ENCODE assay signal across 23 cellular contexts in the genomic region with DNA sequence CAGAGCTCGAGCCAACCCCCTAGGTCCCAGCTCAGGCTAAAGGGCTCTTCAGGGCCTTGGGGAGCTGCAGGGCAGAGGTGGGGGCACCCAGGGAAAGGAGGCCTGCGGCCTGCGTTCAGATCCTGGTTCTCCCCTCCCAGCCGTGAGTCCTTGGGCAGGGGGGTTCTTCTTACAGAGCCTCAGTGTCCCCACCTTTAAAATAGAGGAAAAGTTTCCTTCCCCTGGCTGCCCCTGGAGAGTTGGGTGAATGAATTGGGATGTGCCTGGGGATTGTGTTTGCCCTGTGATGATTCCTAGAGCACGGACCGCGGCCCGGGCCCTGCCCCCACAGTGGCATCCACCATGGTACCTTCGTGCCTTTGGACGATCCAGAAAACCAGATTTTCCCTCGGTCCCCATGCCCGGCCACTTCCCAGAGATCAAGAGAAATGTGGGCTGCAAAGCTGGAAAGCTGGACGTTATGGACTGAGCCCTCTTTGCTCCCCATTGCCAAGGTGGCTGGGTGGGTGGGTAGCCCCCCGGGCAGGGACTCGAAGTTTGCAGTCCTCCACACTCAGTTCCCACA. TPM values are rescaled to one million over a fixed set of nuclear protein-coding genes. Genes with fewer than 3 reads are reported as not detected.
"Had no signal": no experiment of that assay in that cellular context is flagged by ENCODE, and none has a peak within 500 bp of the region (broad histone marks: within the 10 kb centered on the region; RNA-seq: fewer than 3 reads in every experiment).

No MANE protein-coding gene starts in this region.

- H3K27ac ChIP-seq: parathyroid adenoma, WERI-Rb-1 had no signal

- FAIRE-seq: astrocyte had no signal

- H3K79me2 ChIP-seq: parathyroid adenoma had no signal

- H3K27me3 ChIP-seq: adrenal gland, breast epithelium, tibial nerve had no signal

- H3K9me3 ChIP-seq: adrenal gland, breast epithelium, tibial nerve had no signal

- H3K36me3 ChIP-seq: adrenal gland, breast epithelium, tibial nerve, WERI-Rb-1 had no signal

- H3K4me3 ChIP-seq: adrenal gland, breast epithelium, tibial nerve had no signal

- DNase-seq: activated CD4-positive, alpha-beta T cell treated with anti-CD3 and anti-CD28 coated beads for 1 hour; activated CD8-positive, alpha-beta memory T cell treated with anti-CD3 and anti-CD28 coated beads for 24 hours; activated CD8-positive, alpha-beta memory T cell treated with anti-CD3 and anti-CD28 coated beads, Interleukin-2, amount 50 U/mL, for 48 hours; activated gamma-delta T cell; activated T-cell treated with anti-CD3 and anti-CD28 coated beads, Interleukin-2, amount 50 U/mL, for 48 hours; cerebellar nuclear complex; effector CD8-positive, alpha-beta T cell; hippocampal formation; islet precursor cell; mammary epithelial cell; naive B cell; stimulated activated CD4-positive, alpha-beta T cell treated with anti-CD3 and anti-CD28 coated beads, Interleukin-2, amount 100 ng/mL, for 24 hours; stimulated activated naive CD8-positive, alpha-beta T cell treated with anti-CD3 and anti-CD28 coated beads, Interleukin-15, Interleukin-2, amounts not matched to agents 100 U/mL and 50 U/mL, for 24 hours; substantia nigra; WERI-Rb-1 had no signal

- H3K4me1 ChIP-seq: adrenal gland, breast epithelium, parathyroid adenoma had no signal

- H2AFZ ChIP-seq: parathyroid adenoma had no signal

- ATAC-seq: esophagus mucosa; left lobe of liver; stimulated activated naive CD8-positive, alpha-beta T cell treated with anti-CD3 and anti-CD28 coated beads, Interleukin-15, Interleukin-2, amounts not matched to agents 100 U/mL and 50 U/mL, for 24 hours had no signal

- H3K9ac ChIP-seq: parathyroid adenoma had no signal

RNA-seq across cellular contexts. Expression of gene HTRA3, which starts 11.4 kb away (rescaled TPM):
- total RNA-seq: mononuclear cell had no signal
- polyA plus RNA-seq: mammary epithelial cell had no signal
